1 cellular context compared by ENCODE assay signal in genomic region chr19:47581605-47582319, GRCh38.
TF ChIP-seq lines count a peak whose summit lies in the region.

No MANE protein-coding gene starts in this region.

TF ChIP-seq in SK-N-SH, 30 proteins besides CTCF, POLR2A, EP300 and RAD21 (continued from another document):
- no peak for TF ChIP-seq IRF3 (IDR thresholded peaks at IDR 0.05; ENCODE audit: low read depth, low read length)
- no peak for TF ChIP-seq EZH2phosphoT487 (IDR thresholded peaks at IDR 0.05; ENCODE audit: borderline replicate concordance, low read depth)
- TF ChIP-seq TEAD4 (IDR thresholded peaks at IDR 0.05; ENCODE audit: borderline replicate concordance, insufficient read depth) = no peak
- no peak for TF ChIP-seq TAF1 (IDR thresholded peaks at IDR 0.05; ENCODE audit: borderline replicate concordance, low read depth, low read length)
- TF ChIP-seq TCF12 (IDR thresholded peaks at IDR 0.05) = no peak
- no peak for TF ChIP-seq GATA2 (CRISPR knock-in tag; IDR thresholded peaks at IDR 0.05)
- TF ChIP-seq MXI1 (IDR thresholded peaks at IDR 0.05; ENCODE audit: low read depth, low read length) = no peak
